In genomic region chr14:98602983-98603382, GRCh38 we compare ENCODE assay signal across 24 cellular contexts.
"Had no signal": no experiment of that assay in that cellular context is flagged by ENCODE, and none has a peak within 500 bp of the region (broad histone marks: within the 10 kb centered on the region; RNA-seq: fewer than 3 reads in every experiment).

No MANE protein-coding gene starts in this region.

- FAIRE-seq: HTR-8/SVneo, RCC 7860 had no signal

- DNase-seq: KBM-7, MV-4-11, NCI-H1048, NCI-H1105, NCI-H1417, NCI-H1436 treated with DMSO at 0.1 percent for 48 hours, NCI-H1694, NCI-H1930, NCI-H2081, NCI-H2107, NCI-H226, NCI-H446, NCI-H510A, NCI-H524 treated with DMSO at 0.1 percent for 48 hours, NCI-H69, NCI-H774, Right ventricle myocardium superior, RPMI8226, SIG-M5 had no signal

- H3K36me3 ChIP-seq: SJSA1 had no signal

- H3K4me1 ChIP-seq: SJSA1 had no signal

- H3K27me3 ChIP-seq: SJSA1 had no signal

- H3K27ac ChIP-seq: HL-60, SJSA1, SK-N-MC had no signal

- H3K9me3 ChIP-seq: SJSA1 had no signal

- H3K4me3 ChIP-seq: SJSA1, SK-N-MC had no signal
